In the genomic region with DNA sequence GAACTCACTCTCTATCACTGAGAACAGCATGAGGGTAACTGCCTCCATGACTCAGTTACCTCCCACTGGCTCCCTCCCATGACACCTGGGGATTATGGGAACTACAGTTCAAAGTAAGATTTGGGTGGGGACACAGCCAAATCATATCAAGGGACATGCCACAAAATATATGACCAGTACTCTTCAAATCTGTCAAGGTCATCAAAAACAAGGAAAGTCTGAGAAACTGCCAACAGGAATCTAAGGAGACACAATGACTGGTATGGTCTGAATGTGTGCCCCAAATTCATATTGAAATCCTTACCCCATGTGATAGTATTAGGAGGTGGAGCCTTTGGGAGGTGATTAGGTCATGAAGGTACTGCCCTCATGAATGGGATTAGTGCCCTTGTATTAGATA, we compare ENCODE assay signal across 35 cellular contexts.
"Had no signal": no experiment of that assay in that cellular context is flagged by ENCODE, and none has a peak within 500 bp of the region (broad histone marks: within the 10 kb centered on the region; RNA-seq: fewer than 3 reads in every experiment).

No MANE protein-coding gene starts in this region.

- DNase-seq: MG63, MM.1S, MV-4-11, NCI-H1048, NCI-H1092, NCI-H1092 treated with DMSO at 0.1 percent for 48 hours, NCI-H1105, NCI-H1105 treated with DMSO at 0.1 percent for 48 hours, NCI-H1417, NCI-H1417 treated with DMSO at 0.1 percent for 48 hours, NCI-H1436, NCI-H1436 treated with DMSO at 0.1 percent for 48 hours, NCI-H146, NCI-H1694, NCI-H1694 treated with DMSO at 0.1 percent for 48 hours, NCI-H187, NCI-H187 treated with DMSO at 0.1 percent for 48 hours, NCI-H1930, NCI-H2029, NCI-H2029 treated with DMSO at 0.1 percent for 48 hours, NCI-H2081, NCI-H2081 treated with DMSO at 0.1 percent for 48 hours, NCI-H2107, NCI-H2171, NCI-H2171 treated with DMSO at 0.1 percent for 48 hours, NCI-H2227 treated with DMSO at 0.1 percent for 48 hours, NCI-H226, NCI-H345, NCI-H446, NCI-H446 treated with DMSO at 0.1 percent for 48 hours, NCI-H510A, NCI-H510A treated with DMSO at 0.1 percent for 48 hours, NCI-H524, NCI-H524 treated with DMSO at 0.1 percent for 48 hours, NCI-H526 had no signal

- H3K27me3 ChIP-seq: MG63 had no signal

- H3K36me3 ChIP-seq: MG63 had no signal

- H3K9me3 ChIP-seq: MG63 had no signal

- H3K4me3 ChIP-seq: MG63 had no signal
